37 cellular contexts compared by ENCODE assay signal in genomic region chr17:74846621-74847020, GRCh38. TPM values are rescaled to one million over a fixed set of nuclear protein-coding genes. Genes with fewer than 3 reads are reported as not detected.
"Had no signal": no experiment of that assay in that cellular context is flagged by ENCODE, and none has a peak within 500 bp of the region (broad histone marks: within the 10 kb centered on the region; RNA-seq: fewer than 3 reads in every experiment).

No MANE protein-coding gene starts in this region.

- H3K27ac ChIP-seq: KMS-11 had no signal

- H3K36me3 ChIP-seq: MG63 had no signal

- H3K4me2 ChIP-seq: KMS-11 had no signal

- H3K9me3 ChIP-seq: MG63 had no signal

- DNase-seq: Kasumi-1, MG63, MM.1S, MV-4-11, NCI-H1048, NCI-H1092, NCI-H1092 treated with DMSO at 0.1 percent for 48 hours, NCI-H1105 treated with DMSO at 0.1 percent for 48 hours, NCI-H1417, NCI-H1417 treated with DMSO at 0.1 percent for 48 hours, NCI-H1436, NCI-H1436 treated with DMSO at 0.1 percent for 48 hours, NCI-H146, NCI-H1694, NCI-H1694 treated with DMSO at 0.1 percent for 48 hours, NCI-H187, NCI-H187 treated with DMSO at 0.1 percent for 48 hours, NCI-H1930, NCI-H2029, NCI-H2029 treated with DMSO at 0.1 percent for 48 hours, NCI-H2081, NCI-H2081 treated with DMSO at 0.1 percent for 48 hours, NCI-H2107, NCI-H2171, NCI-H2171 treated with DMSO at 0.1 percent for 48 hours, NCI-H2227 treated with DMSO at 0.1 percent for 48 hours, NCI-H226, NCI-H345, NCI-H446, NCI-H446 treated with DMSO at 0.1 percent for 48 hours, NCI-H510A, NCI-H510A treated with DMSO at 0.1 percent for 48 hours had no signal

- H3K9ac ChIP-seq: KMS-11 had no signal

- H3K4me3 ChIP-seq: MG63 had no signal

RNA-seq across cellular contexts. Expression of gene GRIN2C, which starts 13.1 kb away (rescaled TPM):
- total RNA-seq: NCI-H460 had no signal

RNA-seq across cellular contexts. Expression of gene FADS6, which starts 46.8 kb away (rescaled TPM):
- total RNA-seq: LHCN-M2, M059J, MCF 10A, NCI-H460 had no signal
